10 cellular contexts compared by ENCODE assay signal in the genomic region with DNA sequence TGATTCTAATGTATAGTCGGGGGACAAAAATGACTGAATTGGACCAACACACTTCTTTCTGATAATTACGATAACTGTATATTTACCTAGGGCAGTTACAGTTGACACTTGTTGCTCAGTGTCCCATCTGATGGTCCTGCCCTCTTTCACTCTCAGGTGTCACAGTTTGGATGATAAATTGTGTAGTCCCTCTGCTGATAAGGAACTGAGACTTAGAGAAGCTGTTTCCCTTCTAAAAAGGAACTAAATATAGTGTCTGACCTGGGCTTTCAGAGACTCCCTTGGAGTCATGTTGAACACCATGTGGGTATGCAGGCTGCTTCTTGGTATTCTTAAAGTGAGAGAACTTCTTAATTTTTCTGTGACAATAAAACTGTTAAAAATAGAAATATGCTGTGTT. TPM values are rescaled to one million over a fixed set of nuclear protein-coding genes. Genes with fewer than 3 reads are reported as not detected.
DNase-seq lines count a peak whose midpoint lies in the region; ATAC-seq and TF ChIP-seq lines count a peak whose summit lies in the region.
"Had no signal": no experiment of that assay in that cellular context is flagged by ENCODE, and none has a peak within 500 bp of the region (broad histone marks: within the 10 kb centered on the region; RNA-seq: fewer than 3 reads in every experiment).

No MANE protein-coding gene starts in this region.

- intact Hi-C loops in thyroid gland (cut with DNase I) = no loop called here

- ATAC-seq in GM18873 (IDR thresholded peaks at IDR 0.05; ENCODE audit: low FRiP score, unreplicated experiment) (peak; percentile 93), GM21576 (IDR thresholded peaks at IDR 0.05; ENCODE audit: unreplicated experiment) (peak; percentile 99), HG03103 (IDR thresholded peaks at IDR 0.05; ENCODE audit: low read depth, unreplicated experiment) (peak; percentile 96)

- no peaks in the 10 kb centered on the region for H3K27me3 ChIP-seq in thyroid gland

- H3K27ac ChIP-seq in thyroid gland = no peak overlapping the region

- H3K4me3 ChIP-seq in thyroid gland (replicated peaks in 1 of 3) = no peak overlapping the region
- H3K4me3 ChIP-seq in foreskin fibroblast (ENCODE audit: low read depth in 1 of 2, low read length in 2 of 2) = no peak overlapping the region

- TF ChIP-seq CTCF in thyroid gland (IDR thresholded peaks at IDR 0.05) (no peak), foreskin fibroblast (IDR thresholded peaks at IDR 0.05; ENCODE audit: low read depth, low read length) (no peak)

- no peaks in the 10 kb centered on the region for H3K9me3 ChIP-seq in thyroid gland

- H3K36me3 ChIP-seq in thyroid gland = no peaks in the 10 kb centered on the region

- DNase-seq in OCI-M1 (lab: John Stamatoyannopoulos, UW) (peak; percentile 2), thyroid gland (no peak), foreskin fibroblast (no peak), NCI-H187 (lab: John Stamatoyannopoulos, UW) (no peak)
- DNase-seq in activated CD4-positive, CD25-positive, alpha-beta regulatory T cell (lab: John Stamatoyannopoulos, UW) = no peak
- DNase-seq: CD4-positive, CD25-positive, alpha-beta regulatory T cell; NCI-H2029 treated with DMSO at 0.1 percent for 48 hours had no signal

- no peak for TF ChIP-seq POLR2A in thyroid gland (IDR thresholded peaks at IDR 0.05)

- H3K4me1 ChIP-seq in thyroid gland = peaks cover 0 to 7% of the 10 kb centered on the region in 2 donors

- 88 to 89% methylated on average over 2 of the region's 2 CpGs for WGBS in thyroid gland, 2 donors

RNA-seq across cellular contexts. Expression of a gene that starts 23.7 kb away (rescaled TPM):
- 10 to 100 TPM; 19.7 to 70.1 (median 39.5) TPM for total RNA-seq in thyroid gland
